Comparison of ENCODE assay signal across 15 cellular contexts in genomic region chr3:63521657-63522056, GRCh38.
A peak's percentile ranks its signal among the peaks of the same experiment; 100 is the strongest.
DNase-seq lines count a peak whose midpoint lies in the region; ATAC-seq and TF ChIP-seq lines count a peak whose summit lies in the region.
"Had no signal": no experiment of that assay in that cellular context is flagged by ENCODE, and none has a peak within 500 bp of the region (broad histone marks: within the 10 kb centered on the region; RNA-seq: fewer than 3 reads in every experiment).

No MANE protein-coding gene starts in this region.

- no peaks in the 10 kb centered on the region for H3K36me3 ChIP-seq in right atrium auricular region
- H3K36me3 ChIP-seq in lower lobe of right lung, result no peaks in the 10 kb centered on the region
- H3K36me3 ChIP-seq in thyroid gland, result no peaks in the 10 kb centered on the region
- H3K36me3 ChIP-seq: BLaER1, HAP-1 had no signal

- no peak for ATAC-seq in Right ventricle myocardium inferior
- ATAC-seq in lower lobe of right lung, result peak; percentile 48 to 70
- ATAC-seq in omental fat pad (ENCODE audit: low FRiP score), result no peak

- H3K4me1 ChIP-seq in right atrium auricular region (no peaks in the 10 kb centered on the region), lower lobe of right lung (no peaks in the 10 kb centered on the region), thyroid gland (no peaks in the 10 kb centered on the region)
- H3K4me1 ChIP-seq: BLaER1, Caco-2, HAP-1 had no signal

- H3K27ac ChIP-seq in right atrium auricular region (no peak overlapping the region), lower lobe of right lung (no peak overlapping the region), thyroid gland (no peak overlapping the region)
- H3K27ac ChIP-seq: BLaER1 had no signal

- H3K4me3 ChIP-seq in right atrium auricular region (no peak overlapping the region), lower lobe of right lung (no peak overlapping the region), thyroid gland (replicated peaks in 1 of 3) (no peak overlapping the region)
- H3K4me3 ChIP-seq: BLaER1, HAP-1 had no signal

- DNase-seq in Right ventricle myocardium inferior (ENCODE audit: missing footprints) (peak; percentile 50), right atrium auricular region (ENCODE audit: low spot score) (no peak), lower lobe of right lung (no peak), pons (ENCODE audit: low spot score) (peak; percentile 2), omental fat pad (ENCODE audit: low spot score) (no peak), thyroid gland (no peak), NCI-H748 treated with DMSO at 0.1 percent for 48 hours (lab: John Stamatoyannopoulos, UW) (no peak)
- DNase-seq: 8988T; AML-193; Caco-2; CD8-positive, alpha-beta memory T cell; DMS53; GF-D8 had no signal

- TF ChIP-seq POLR2A in thyroid gland (IDR thresholded peaks at IDR 0.05), result no peak

- intact Hi-C loops in Right ventricle myocardium inferior (cut with DNase I), result no loop called here
- intact Hi-C loops in lower lobe of right lung (cut with DNase I), result no loop called here
- intact Hi-C loops in thyroid gland (cut with DNase I), result no loop called here

- TF ChIP-seq CTCF in right atrium auricular region (IDR thresholded peaks at IDR 0.05) (no peak), lower lobe of right lung (IDR thresholded peaks at IDR 0.05) (no peak), omental fat pad (IDR thresholded peaks at IDR 0.05) (no peak), thyroid gland (IDR thresholded peaks at IDR 0.05) (no peak)

- WGBS in thyroid gland, 2 donors, result 50 to 79% methylated on average over 1 of the region's 1 CpG

- H3K9me3 ChIP-seq in right atrium auricular region (no peaks in the 10 kb centered on the region), lower lobe of right lung (no peaks in the 10 kb centered on the region), thyroid gland (no peaks in the 10 kb centered on the region)
- H3K9me3 ChIP-seq: BLaER1, Caco-2, HAP-1 had no signal

- H3K27me3 ChIP-seq in right atrium auricular region (no peaks in the 10 kb centered on the region), lower lobe of right lung (ENCODE audit: low read depth) (no peaks in the 10 kb centered on the region), thyroid gland (no peaks in the 10 kb centered on the region)
- H3K27me3 ChIP-seq: BLaER1 had no signal

Comparison
In these comparisons a context has a peak if more than half of its experiments do, and no peak if none do; other contexts are left out.
1. DNase-seq: peak in Right ventricle myocardium inferior (single experiment) and pons (single experiment); none in right atrium auricular region (single experiment), lower lobe of right lung (single experiment), omental fat pad (single experiment), thyroid gland (0 of 2) and NCI-H748 treated with DMSO at 0.1 percent for 48 hours (single experiment).
2. ATAC-seq: peak in lower lobe of right lung (2 of 2); none in Right ventricle myocardium inferior (single experiment) and omental fat pad (single experiment).